ENCODE assay signal across 8 cellular contexts in the genomic region with DNA sequence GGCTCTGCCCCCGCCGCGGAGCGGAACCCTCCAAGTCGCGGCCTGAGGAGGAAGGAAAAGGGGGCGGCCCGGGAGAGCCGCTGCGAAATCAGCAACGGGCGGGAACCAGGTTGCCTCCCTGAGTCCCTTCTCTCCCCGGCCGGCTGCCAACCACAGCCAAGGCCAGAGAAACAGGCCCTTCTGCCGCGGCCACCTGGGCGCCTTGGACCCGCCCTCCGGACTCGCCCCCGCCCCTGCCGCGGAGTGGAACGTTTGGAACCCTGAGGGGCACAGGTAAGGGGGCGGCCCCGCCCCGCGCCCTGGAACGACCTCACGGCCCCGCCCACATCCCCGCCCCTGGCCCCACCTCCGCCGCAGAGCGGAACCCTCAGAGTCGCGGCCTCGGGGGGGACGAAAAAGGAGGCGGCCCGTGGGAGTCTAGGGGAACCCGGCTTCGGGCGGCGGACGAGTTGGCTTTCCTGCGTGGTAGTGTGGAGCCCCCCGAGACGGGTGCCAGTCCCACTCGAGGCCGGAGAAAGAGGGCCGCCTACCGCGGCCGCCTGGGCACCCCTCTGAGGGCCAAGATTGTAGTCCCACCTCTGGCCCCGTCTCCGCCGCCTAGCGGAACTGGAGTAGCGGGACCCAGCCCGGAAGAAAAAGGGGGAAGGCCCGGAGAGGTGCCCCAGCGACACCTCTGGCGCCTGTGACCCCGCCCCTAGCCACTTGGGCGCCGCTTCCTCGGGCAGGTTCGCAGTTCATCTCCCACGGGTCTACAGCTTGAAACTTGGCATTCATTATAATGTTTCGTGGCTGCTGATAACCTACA. TPM values are rescaled to one million over a fixed set of nuclear protein-coding genes. Genes with fewer than 3 reads are reported as not detected.
DNase-seq lines count a peak whose midpoint lies in the region; ATAC-seq and TF ChIP-seq lines count a peak whose summit lies in the region.

No MANE protein-coding gene starts in this region.

- H3K27me3 Mint-ChIP-seq in IgD-negative memory B cell, result no peaks in the 10 kb centered on the region

- CTCF ChIA-PET in OCI-LY7 (lab: Charles Lee; ENCODE audit: unreplicated experiment), result interaction anchor here (0.5 kb wide), 1 partner anchor 96 kb away, joined by 3 read pairs; no protein-coding TSS in a partner anchor

- ATAC-seq in GM21576 (IDR thresholded peaks at IDR 0.05; ENCODE audit: unreplicated experiment), result peak; percentile 81

- H3K9me2 ChIP-seq in OCI-LY7 (ENCODE audit: insufficient read depth, low read length), result no peaks in the 10 kb centered on the region

- H3K36me3 ChIP-seq in OCI-LY7 (ENCODE audit: insufficient read depth, low read length) (no peaks in the 10 kb centered on the region), mucosa of stomach (ENCODE audit: control insufficient read depth, insufficient read depth, low read length) (no peaks in the 10 kb centered on the region)

- DNase-seq in DMS53 (lab: John Stamatoyannopoulos, UW), result peak; percentile 94
- peak; percentile 87 for DNase-seq in OCI-LY7 (ENCODE audit: low spot score)
- DNase-seq in activated T-cell treated with anti-CD3 and anti-CD28 coated beads for 48 hours (ENCODE audit: low read depth), result peak; percentile 75
- DNase-seq in epithelial cell of proximal tubule (ENCODE audit: low read depth), result no peak
- peak; percentile 75 for DNase-seq in stimulated activated CD8-positive, alpha-beta memory T cell treated with anti-CD3 and anti-CD28 coated beads, Interleukin-7, amount 100 ng/mL, for 24 hours (ENCODE audit: low read depth)

- H2AFZ ChIP-seq in OCI-LY7 (ENCODE audit: low read length), result peak overlapping the region; percentile 63; the same call in 1 of the 2 replicates

- H3K4me3 Mint-ChIP-seq in IgD-negative memory B cell, result peak overlapping the region; percentile 78 to 95 (median 90)

- H3K4me1 ChIP-seq in OCI-LY7 (ENCODE audit: insufficient read depth, low read length, poor library complexity, severe bottlenecking) (peaks cover 3% of the 10 kb centered on the region), mucosa of stomach (ENCODE audit: control insufficient read depth, insufficient read depth, low read length) (peaks cover 14% of the 10 kb centered on the region)

- no peaks in the 10 kb centered on the region for H3K36me3 Mint-ChIP-seq in IgD-negative memory B cell

- H3K27ac Mint-ChIP-seq in IgD-negative memory B cell, result peak overlapping the region; percentile 81 to 97 (median 93)

- TF ChIP-seq CTCF in OCI-LY7 (conservative IDR thresholded peaks at IDR 0.05; ENCODE audit: low read length), result no peak
- peak; percentile 35 for TF ChIP-seq CTCF in epithelial cell of proximal tubule (conservative IDR thresholded peaks at IDR 0.05; ENCODE audit: low read depth, low read length)

- peak overlapping the region; percentile 88 for H3K4me2 ChIP-seq in OCI-LY7 (ENCODE audit: low read length)

- H3K4me3 ChIP-seq in OCI-LY7 (ENCODE audit: low read depth, low read length, poor library complexity, severe bottlenecking) (peak overlapping the region; percentile 92), epithelial cell of proximal tubule (ENCODE audit: low read depth, low read length) (peak overlapping the region; percentile 75), mucosa of stomach (ENCODE audit: low read length) (peak overlapping the region; percentile 36)

- H3K9ac ChIP-seq in mucosa of stomach (ENCODE audit: low read length), result peak overlapping the region; percentile 59

- no peaks in the 10 kb centered on the region for H3K9me3 Mint-ChIP-seq in IgD-negative memory B cell

- H3K27ac ChIP-seq in OCI-LY7 (ENCODE audit: low read depth, low read length, poor library complexity, severe bottlenecking), result peak overlapping the region; percentile 62

- H3K4me1 Mint-ChIP-seq in IgD-negative memory B cell, result peaks cover 4 to 13% (median 9%) of the 10 kb centered on the region in 3 donors

- H3K9me3 ChIP-seq in OCI-LY7 (ENCODE audit: low read length) (no peaks in the 10 kb centered on the region), mucosa of stomach (ENCODE audit: control insufficient read depth, low read length) (no peaks in the 10 kb centered on the region)

- intact Hi-C loops in OCI-LY7 (cut with micrococcal nuclease; ENCODE audit: unreplicated experiment), result loop anchor here (10.0 kb wide), 1 partner anchor 310 kb away; the partner anchor contains the start of gene RS1

- no peaks in the 10 kb centered on the region for H3K27me3 ChIP-seq in mucosa of stomach (ENCODE audit: control insufficient read depth, insufficient read depth, low read length)

- POLR2A ChIA-PET in OCI-LY7 (lab: Charles Lee), result interaction anchor here (0.5 to 1.3 kb wide), 4 partner anchors 11 to 1018 kb away, joined by 4 to 7 read pairs (median 6); no protein-coding TSS in a partner anchor

- no peaks in the 10 kb centered on the region for H4K20me1 ChIP-seq in OCI-LY7 (ENCODE audit: insufficient read depth, low read length)

- peaks cover 26% of the 10 kb centered on the region for H3K79me2 ChIP-seq in OCI-LY7 (ENCODE audit: insufficient read depth, low read depth, low read length)

- no TSS peak for BruUV-seq in OCI-LY7 (replicated peaks; lab: Mats Ljungman, UMichigan)

RNA-seq across cellular contexts. Expression of gene PHKA2, which starts 0.7 kb away (rescaled TPM):
- polyA plus RNA-seq in IgD-negative memory B cell, result 6.3 TPM
- 21.3 and 24.1 TPM in 2 replicates for total RNA-seq in OCI-LY7 (2014; rRNA removed; shearing (Covaris generic))
- total RNA-seq in OCI-LY7 (2022) (40.1 and 41.4 TPM in 2 replicates), epithelial cell of proximal tubule (10.3 and 12.9 TPM in 2 replicates)

Comparison
In these comparisons a context has a peak if more than half of its experiments do, and no peak if none do; other contexts are left out.
1. H3K4me3 ChIP-seq: peak in every context shown above with its lines; median percentile 92 in OCI-LY7; 75 in epithelial cell of proximal tubule; 36 in mucosa of stomach.